1 cellular context compared by ENCODE assay signal in genomic region chr6:161166176-161166575, GRCh38.
TF ChIP-seq lines count a peak whose summit lies in the region.

No MANE protein-coding gene starts in this region.

TF ChIP-seq in WTC11, 78 proteins besides CTCF, POLR2A, EP300 and RAD21 (continued from another document):
- TF ChIP-seq ZNF425 (CRISPR knock-in tag; conservative IDR thresholded peaks at IDR 0.05) = no peak
- no peak for TF ChIP-seq SP1 (CRISPR knock-in tag; conservative IDR thresholded peaks at IDR 0.05)
